13 cellular contexts compared by ENCODE assay signal in the genomic region with DNA sequence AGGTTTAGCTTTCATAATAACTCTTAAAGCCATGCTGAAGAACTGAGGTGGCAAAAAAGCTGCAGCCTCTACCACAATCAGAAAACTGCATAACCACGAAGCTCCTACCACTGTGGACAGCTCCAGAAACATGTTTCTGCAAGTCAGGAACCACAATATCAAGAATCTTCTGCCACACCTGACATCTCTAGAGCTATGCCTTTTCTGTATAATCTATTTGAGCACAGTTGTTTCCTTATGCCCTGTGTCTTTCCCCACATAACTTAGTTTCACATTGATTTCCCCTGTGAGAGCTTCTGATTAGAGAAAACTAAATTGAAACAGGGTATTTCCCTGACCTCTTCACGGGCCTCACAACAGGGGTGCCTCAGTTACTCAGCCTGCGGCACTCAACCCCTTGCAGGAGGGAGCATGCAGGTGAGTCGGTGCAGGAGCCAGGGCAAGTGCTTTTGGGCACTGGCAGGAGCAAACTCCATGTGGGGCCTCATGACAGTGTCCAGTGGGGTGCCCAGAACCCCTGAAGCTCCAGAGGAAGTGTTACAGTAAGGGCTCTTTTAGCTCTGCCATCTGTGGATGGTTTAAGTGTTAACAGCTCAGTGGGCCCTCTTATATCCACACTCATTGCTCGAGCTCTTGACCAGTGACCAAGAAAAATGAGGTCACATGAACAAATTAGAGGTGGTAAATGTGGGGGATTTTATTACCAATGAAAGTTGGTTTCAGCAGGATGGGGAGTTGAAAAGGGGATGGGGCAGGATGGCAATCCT.
DNase-seq lines count a peak whose midpoint lies in the region; ATAC-seq, FAIRE-seq and TF ChIP-seq lines count a peak whose summit lies in the region.
"Had no signal": no experiment of that assay in that cellular context is flagged by ENCODE, and none has a peak within 500 bp of the region (broad histone marks: within the 10 kb centered on the region; RNA-seq: fewer than 3 reads in every experiment).

No MANE protein-coding gene starts in this region.

- H3K36me3 ChIP-seq in bronchial epithelial cell (ENCODE audit: control insufficient read depth, insufficient read depth, low read length) (no peaks in the 10 kb centered on the region), sigmoid colon (no peaks in the 10 kb centered on the region), Caco-2 (ENCODE audit: control insufficient read depth, insufficient read depth, low read length) (no peaks in the 10 kb centered on the region)

- peaks cover 0 to 6% (median 1%) of the 10 kb centered on the region in 4 donors for H3K4me1 ChIP-seq in sigmoid colon
- H3K4me1 ChIP-seq in Caco-2, result no peaks in the 10 kb centered on the region

- no peak overlapping the region for H3K4me3 Mint-ChIP-seq in Caco-2 (ENCODE audit: unreplicated experiment)
- H3K4me3 Mint-ChIP-seq: activated CD4-positive, alpha-beta T cell treated with anti-CD3 and anti-CD28 coated beads, Interleukin-2, amount 10 ng/mL, durations not matched to agents 7 days and 5 days; CD4-positive, alpha-beta T cell had no signal

- H3K36me3 Mint-ChIP-seq in Caco-2 (ENCODE audit: insufficient read depth, unreplicated experiment), result no peaks in the 10 kb centered on the region

- ATAC-seq in GM18868 (IDR thresholded peaks at IDR 0.05; ENCODE audit: unreplicated experiment) (peak; percentile 79), GM21515 (IDR thresholded peaks at IDR 0.05; ENCODE audit: unreplicated experiment) (peak; percentile 84), HG03103 (IDR thresholded peaks at IDR 0.05; ENCODE audit: low read depth, unreplicated experiment) (peak; percentile 61)

- H3K27me3 Mint-ChIP-seq in Caco-2 (ENCODE audit: insufficient read depth, unreplicated experiment), result peaks cover 3% of the 10 kb centered on the region
- H3K27me3 Mint-ChIP-seq: activated CD4-positive, alpha-beta T cell treated with anti-CD3 and anti-CD28 coated beads, Interleukin-2, amount 10 ng/mL, durations not matched to agents 7 days and 5 days; CD4-positive, alpha-beta T cell had no signal

- DNase-seq in bronchial epithelial cell (ENCODE audit: low read depth) (peak; percentile 43), sigmoid colon (no peak), Caco-2 (no peak), anterior cingulate cortex (lab: John Stamatoyannopoulos, UW) (no peak)
- DNase-seq in stimulated activated CD4-positive, alpha-beta T cell treated with anti-CD3 and anti-CD28 coated beads, Interleukin-2, amount 100 ng/mL, for 24 hours, result no peak
- DNase-seq: activated CD4-positive, alpha-beta T cell treated with anti-CD3 and anti-CD28 coated beads, Interleukin-2, amount 10 ng/mL, durations not matched to agents 7 days and 5 days; activated naive CD4-positive, alpha-beta T cell treated with anti-CD3 and anti-CD28 coated beads, Interleukin-2, amount 50 U/mL, for 16 hours; CD4-positive, alpha-beta T cell; NCI-H510A had no signal

- TF ChIP-seq POLR2A in sigmoid colon (IDR thresholded peaks at IDR 0.05), result no peak

- H3K4me3 ChIP-seq in bronchial epithelial cell (ENCODE audit: low read depth, low read length) (no peak overlapping the region), sigmoid colon (no peak overlapping the region), Caco-2 (ENCODE audit: low read depth, low read length) (no peak overlapping the region)
- H3K4me3 ChIP-seq: lung had no signal

- POLR2A ChIA-PET in Caco-2 (lab: Charles Lee), result no interaction called here

- H3K4me1 Mint-ChIP-seq in Caco-2 (ENCODE audit: low read depth, unreplicated experiment), result no peaks in the 10 kb centered on the region
- H3K4me1 Mint-ChIP-seq: activated CD4-positive, alpha-beta T cell treated with anti-CD3 and anti-CD28 coated beads, Interleukin-2, amount 10 ng/mL, durations not matched to agents 7 days and 5 days had no signal

- CTCF ChIA-PET in Caco-2 (lab: Charles Lee), result no interaction called here

- TF ChIP-seq EP300 in sigmoid colon (IDR thresholded peaks at IDR 0.05), result no peak

- no peaks in the 10 kb centered on the region for H3K27me3 ChIP-seq in bronchial epithelial cell (ENCODE audit: control insufficient read depth, insufficient read depth, low read length)
- H3K27me3 ChIP-seq in sigmoid colon, result no peaks in the 10 kb centered on the region
- H3K27me3 ChIP-seq in Caco-2 (replicated peaks; ENCODE audit: control insufficient read depth, insufficient read depth, low read length), result no peaks in the 10 kb centered on the region

- H3K27ac Mint-ChIP-seq in Caco-2 (ENCODE audit: unreplicated experiment), result no peak overlapping the region
- H3K27ac Mint-ChIP-seq: activated CD4-positive, alpha-beta T cell treated with anti-CD3 and anti-CD28 coated beads, Interleukin-2, amount 10 ng/mL, durations not matched to agents 7 days and 5 days; CD4-positive, alpha-beta T cell had no signal

- H3K9me3 Mint-ChIP-seq in Caco-2 (ENCODE audit: unreplicated experiment), result no peaks in the 10 kb centered on the region
- H3K9me3 Mint-ChIP-seq: activated CD4-positive, alpha-beta T cell treated with anti-CD3 and anti-CD28 coated beads, Interleukin-2, amount 10 ng/mL, durations not matched to agents 7 days and 5 days; CD4-positive, alpha-beta T cell had no signal

- no peak overlapping the region for H3K27ac ChIP-seq in sigmoid colon

- 81 to 82% methylated on average over 5 of the region's 5 CpGs for WGBS in sigmoid colon, 2 donors

- BruUV-seq in Caco-2 (replicated peaks; lab: Mats Ljungman, UMichigan), result no TSS peak

- intact Hi-C loops in sigmoid colon (cut with DNase I), result no loop called here
- intact Hi-C loops in Caco-2 (cut with micrococcal nuclease; ENCODE audit: unreplicated experiment), result no loop called here

- no peaks in the 10 kb centered on the region for H3K9me3 ChIP-seq in sigmoid colon
- H3K9me3 ChIP-seq in Caco-2, result no peaks in the 10 kb centered on the region

- no peak for TF ChIP-seq CTCF in bronchial epithelial cell (IDR thresholded peaks at IDR 0.05; ENCODE audit: insufficient read depth, low read length, severe bottlenecking)
- no peak for TF ChIP-seq CTCF in sigmoid colon (IDR thresholded peaks at IDR 0.05)
- TF ChIP-seq CTCF in Caco-2 (IDR thresholded peaks at IDR 0.05; ENCODE audit: insufficient read depth in 1 of 2, low read depth in 1 of 2, low read length in 1 of 2, severe bottlenecking in 1 of 2, unreplicated experiment in 1 of 2), result no peak

- no peak for FAIRE-seq in bronchial epithelial cell (lab: Jason Lieb, UNC)
